ENCODE assay signal across 15 cellular contexts in genomic region chr16:4361033-4361943, GRCh38. TPM values are rescaled to one million over a fixed set of nuclear protein-coding genes. Genes with fewer than 3 reads are reported as not detected.
DNase-seq lines count a peak whose midpoint lies in the region; ATAC-seq and TF ChIP-seq lines count a peak whose summit lies in the region.
"Had no signal": no experiment of that assay in that cellular context is flagged by ENCODE, and none has a peak within 500 bp of the region (broad histone marks: within the 10 kb centered on the region; RNA-seq: fewer than 3 reads in every experiment).

No MANE protein-coding gene starts in this region.

- no peak for ATAC-seq in HG03097 (IDR thresholded peaks at IDR 0.05; ENCODE audit: low FRiP score, unreplicated experiment)

- H3K4me2 ChIP-seq in osteoblast (ENCODE audit: insufficient read depth, low read length), result no peak overlapping the region

- peaks cover 69 to 97% of the 10 kb centered on the region in 2 donors for H3K36me3 Mint-ChIP-seq in CD14-positive monocyte

- H3K79me2 ChIP-seq in osteoblast (ENCODE audit: insufficient read depth, low read length), result no peaks in the 10 kb centered on the region

- no peaks in the 10 kb centered on the region for H3K4me1 Mint-ChIP-seq in CD14-positive monocyte

- H2AFZ ChIP-seq in osteoblast (ENCODE audit: low read length), result no peak overlapping the region

- no peaks in the 10 kb centered on the region for H4K20me1 ChIP-seq in osteoblast (ENCODE audit: insufficient read depth, low read length)

- H3K9me3 Mint-ChIP-seq in CD14-positive monocyte, result no peaks in the 10 kb centered on the region

- no peaks in the 10 kb centered on the region for H3K9me3 ChIP-seq in HEK293 (ENCODE audit: control insufficient read depth, insufficient read depth, low read depth, low read length)
- no peaks in the 10 kb centered on the region for H3K9me3 ChIP-seq in WERI-Rb-1 (ENCODE audit: severe bottlenecking)
- no peaks in the 10 kb centered on the region for H3K9me3 ChIP-seq in osteoblast (ENCODE audit: low read depth, low read length)
- H3K9me3 ChIP-seq: Caco-2, MG63 had no signal

- peak overlapping the region in 2 of 7 donors; percentile 46 to 54 for H3K27ac Mint-ChIP-seq in CD14-positive monocyte

- DNase-seq in CD14-positive monocyte (ENCODE audit: low spot score), result peak; percentile 47
- no peak for DNase-seq in WERI-Rb-1
- DNase-seq in osteoblast (ENCODE audit: insufficient read length, low spot score, missing footprints), result peak; percentile 85
- DNase-seq in hypothalamus (lab: John Stamatoyannopoulos, UW), result no peak
- DNase-seq in COLO829 (ENCODE audit: low spot score), result no peak
- DNase-seq: AML-193, GDM1, Kasumi-1, MG63, NCI-H1048, NCI-H1930, NCI-H524 had no signal

- H3K4me3 ChIP-seq in HEK293 (ENCODE audit: low read depth, low read length) (no peak overlapping the region), WERI-Rb-1 (ENCODE audit: low read depth, low read length) (no peak overlapping the region), osteoblast (ENCODE audit: insufficient read depth, low read length) (no peak overlapping the region)
- H3K4me3 ChIP-seq: MG63 had no signal

- H3K27me3 ChIP-seq in WERI-Rb-1 (ENCODE audit: insufficient read depth, low read depth, severe bottlenecking), result no peaks in the 10 kb centered on the region
- no peaks in the 10 kb centered on the region for H3K27me3 ChIP-seq in osteoblast (ENCODE audit: insufficient read depth, low read length)
- H3K27me3 ChIP-seq: MG63 had no signal

- POLR2A ChIA-PET in HEK293 (lab: Yijun Ruan, JAX), result interaction anchor here (1.1 kb wide), 1 partner anchor 13 kb away, joined by 3 read pairs; no protein-coding TSS in a partner anchor

- no peak overlapping the region for H3K4me3 Mint-ChIP-seq in CD14-positive monocyte

- H3K27me3 Mint-ChIP-seq in CD14-positive monocyte (ENCODE audit: low read depth in 3 of 3), result peaks cover 1 to 3% (median 3%) of the 10 kb centered on the region in 3 donors

- intact Hi-C loops in CD14-positive monocyte (cut with micrococcal nuclease), result no loop called here

- CTCF ChIA-PET in HEK293 (lab: Yijun Ruan, JAX), result interaction anchor here (0.6 to 5.2 kb wide), 6 partner anchors 11 to 41 kb away, joined by 3 to 118 read pairs (median 7); no protein-coding TSS in a partner anchor

- H3K36me3 ChIP-seq in HEK293 (ENCODE audit: control insufficient read depth in 2 of 2, insufficient read depth in 1 of 2, low read length in 2 of 2) (peaks cover 0 to 49% of the 10 kb centered on the region in 2 experiments; a peak in 2 of 3 replicates), WERI-Rb-1 (peaks cover 10% of the 10 kb centered on the region), osteoblast (ENCODE audit: insufficient read depth, low read length) (no peaks in the 10 kb centered on the region)

- no peak overlapping the region for H3K27ac ChIP-seq in HEK293 (ENCODE audit: extremely low read depth, low read depth, low read length)
- peak overlapping the region; percentile 40; the same call in 1 of the 2 replicates for H3K27ac ChIP-seq in WERI-Rb-1
- no peak overlapping the region for H3K27ac ChIP-seq in osteoblast (ENCODE audit: low read depth, low read length)

- H3K4me1 ChIP-seq in HEK293 (ENCODE audit: control insufficient read depth, insufficient read depth, low read length), result no peaks in the 10 kb centered on the region
- H3K4me1 ChIP-seq in osteoblast (ENCODE audit: insufficient read depth, low read length), result no peaks in the 10 kb centered on the region
- H3K4me1 ChIP-seq: Caco-2 had no signal

- no peak for TF ChIP-seq CTCF in CD14-positive monocyte (IDR thresholded peaks at IDR 0.05)
- TF ChIP-seq CTCF in HEK293 (tag by site-specific recombination; IDR thresholded peaks at IDR 0.05), result no peak
- no peak for TF ChIP-seq CTCF in WERI-Rb-1 (IDR thresholded peaks at IDR 0.05; ENCODE audit: low read depth, low read length)
- no peak for TF ChIP-seq CTCF in osteoblast (IDR thresholded peaks at IDR 0.05; ENCODE audit: extremely low read depth, low read depth, low read length)

TF ChIP-seq in HEK293, 187 proteins besides CTCF, POLR2A, EP300 and RAD21:
- no peak for TF ChIP-seq ZBTB21 (tag by site-specific recombination; IDR thresholded peaks at IDR 0.05)
- 0 out of 2 replicates have a peak, but pooled peaks have one; percentile 18 for TF ChIP-seq ZNF600 (tag by site-specific recombination; IDR thresholded peaks at IDR 0.05)
- no peak for TF ChIP-seq ZNF670 (tag by site-specific recombination; IDR thresholded peaks at IDR 0.05; ENCODE audit: low read depth)
- TF ChIP-seq ZNF785 (tag by site-specific recombination; IDR thresholded peaks at IDR 0.05), result no peak
- peak; percentile 84; the same call in 1 of the 2 replicates for TF ChIP-seq ZNF768 (tag by site-specific recombination; IDR thresholded peaks at IDR 0.05)

RNA-seq across cellular contexts. Expression of gene PAM16, which starts 10.2 kb away (rescaled TPM):
- 10 to 100 TPM; 34.3 to 37.6 TPM for polyA plus RNA-seq in CD14-positive monocyte
- total RNA-seq in osteoblast, result 17.4 and 18.6 TPM in 2 replicates

RNA-seq across cellular contexts. Expression of gene VASN, which starts 10.4 kb away (rescaled TPM):
- not detected for polyA plus RNA-seq in CD14-positive monocyte
- 202 and 217 TPM in 2 replicates for total RNA-seq in osteoblast

RNA-seq across cellular contexts. Expression of gene GLIS2, which starts 45.4 kb away (rescaled TPM):
- polyA plus RNA-seq in CD14-positive monocyte, result not detected
- total RNA-seq in osteoblast, result 5.0 and 5.4 TPM in 2 replicates

RNA-seq across cellular contexts. Expression of gene CORO7, which starts 55.1 kb away (rescaled TPM):
- polyA plus RNA-seq in CD14-positive monocyte, result 10 to 100 TPM; 44.7 to 68.4 TPM
- 9.7 and 17.7 TPM in 2 replicates for total RNA-seq in osteoblast

Comparison
In these comparisons a context has a peak if more than half of its experiments do, and no peak if none do; other contexts are left out.
1. DNase-seq: peak in CD14-positive monocyte (single experiment) and osteoblast (single experiment); none in WERI-Rb-1 (single experiment), hypothalamus (0 of 51) and COLO829 (single experiment).